ENCODE assay signal across 1 cellular context in genomic region chr2:134275058-134275862, GRCh38.
TF ChIP-seq lines count a peak whose summit lies in the region.

No MANE protein-coding gene starts in this region.

TF ChIP-seq in WTC11, 78 proteins besides CTCF, POLR2A, EP300 and RAD21 (continued from another document):
- TF ChIP-seq, protein P1, sequence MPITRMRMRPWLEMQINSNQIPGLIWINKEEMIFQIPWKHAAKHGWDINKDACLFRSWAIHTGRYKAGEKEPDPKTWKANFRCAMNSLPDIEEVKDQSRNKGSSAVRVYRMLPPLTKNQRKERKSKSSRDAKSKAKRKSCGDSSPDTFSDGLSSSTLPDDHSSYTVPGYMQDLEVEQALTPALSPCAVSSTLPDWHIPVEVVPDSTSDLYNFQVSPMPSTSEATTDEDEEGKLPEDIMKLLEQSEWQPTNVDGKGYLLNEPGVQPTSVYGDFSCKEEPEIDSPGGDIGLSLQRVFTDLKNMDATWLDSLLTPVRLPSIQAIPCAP (CRISPR knock-in tag; IDR thresholded peaks at IDR 0.05): no peak
- TF ChIP-seq E2F4 (CRISPR knock-in tag; IDR thresholded peaks at IDR 0.05; ENCODE audit: borderline replicate concordance, low read depth): no peak
